ENCODE assay signal across 22 cellular contexts in genomic region chr5:149940941-149941644, GRCh38. TPM values are rescaled to one million over a fixed set of nuclear protein-coding genes. Genes with fewer than 3 reads are reported as not detected.
DNase-seq lines count a peak whose midpoint lies in the region; ATAC-seq, FAIRE-seq and TF ChIP-seq lines count a peak whose summit lies in the region.
"Had no signal": no experiment of that assay in that cellular context is flagged by ENCODE, and none has a peak within 500 bp of the region (broad histone marks: within the 10 kb centered on the region; RNA-seq: fewer than 3 reads in every experiment).

No MANE protein-coding gene starts in this region.

- H3K9me2 ChIP-seq in PC-9 (ENCODE audit: insufficient read depth) = no peaks in the 10 kb centered on the region

- no peak overlapping the region for H2BK15ac ChIP-seq in IMR-90 (ENCODE audit: low read depth, low read length)

- H3K4me1 ChIP-seq in IMR-90 (ENCODE audit: control insufficient read depth, insufficient read depth, low read length) (peaks cover 10% of the 10 kb centered on the region), PC-9 (replicated peaks; ENCODE audit: insufficient read depth) (peaks cover 53% of the 10 kb centered on the region), esophagus (ENCODE audit: control insufficient read depth in 2 of 2, insufficient read depth in 2 of 2, low read length in 1 of 2) (peaks cover 0 to 22% of the 10 kb centered on the region in 2 donors), psoas muscle (peaks cover 5% of the 10 kb centered on the region)
- no peaks in the 10 kb centered on the region for H3K4me1 ChIP-seq in CD8-positive, alpha-beta T cell (ENCODE audit: insufficient read depth, low read length)

- H2BK120ac ChIP-seq in IMR-90 (ENCODE audit: low read depth, low read length) = no peak overlapping the region

- H3K27ac ChIP-seq in IMR-90 (ENCODE audit: insufficient read depth, low read length) (no peak overlapping the region), PC-9 (peak overlapping the region; percentile 99), esophagus (ENCODE audit: low read depth in 2 of 2, low read length in 1 of 2) (peak overlapping the region; percentile 15), psoas muscle (no peak overlapping the region)
- no peak overlapping the region for H3K27ac ChIP-seq in CD8-positive, alpha-beta T cell (ENCODE audit: low read depth, low read length)
- H3K27ac ChIP-seq: pancreas had no signal

- TF ChIP-seq CTCF in IMR-90 (conservative IDR thresholded peaks at IDR 0.05; ENCODE audit: low read depth, low read length) = no peak
- no peak for TF ChIP-seq CTCF in PC-9 (conservative IDR thresholded peaks at IDR 0.05)
- no peak for TF ChIP-seq CTCF in D721Med (IDR thresholded peaks at IDR 0.05; ENCODE audit: insufficient read depth, missing control alignments)
- no peak for TF ChIP-seq CTCF in CD8-positive, alpha-beta T cell (IDR thresholded peaks at IDR 0.05)
- no peak for TF ChIP-seq CTCF in psoas muscle (IDR thresholded peaks at IDR 0.05)

- no peak overlapping the region for H2AK9ac ChIP-seq in IMR-90 (replicated peaks; ENCODE audit: low read depth, low read length, poor library complexity)

- no peaks in the 10 kb centered on the region for H4K20me1 ChIP-seq in IMR-90 (ENCODE audit: insufficient read depth, low read length)
- no peaks in the 10 kb centered on the region for H4K20me1 ChIP-seq in PC-9 (ENCODE audit: insufficient read depth)

- H3K79me1 ChIP-seq in IMR-90 (ENCODE audit: low read depth in 1 of 2, low read length in 2 of 2) = no peaks in the 10 kb centered on the region

- no peak overlapping the region for H4K8ac ChIP-seq in IMR-90 (ENCODE audit: low read depth in 2 of 2, low read length in 2 of 2)

- no peak overlapping the region for H3K4me3 Mint-ChIP-seq in CD8-positive, alpha-beta T cell
- H3K4me3 Mint-ChIP-seq: HFFc6 had no signal

- H3K4me3 ChIP-seq in IMR-90 (ENCODE audit: insufficient read depth, low read depth, low read length) (no peak overlapping the region), PC-9 (no peak overlapping the region), esophagus (ENCODE audit: low read depth in 1 of 2, low read length in 2 of 2) (no peak overlapping the region), psoas muscle (no peak overlapping the region)
- no peak overlapping the region for H3K4me3 ChIP-seq in CD8-positive, alpha-beta T cell (ENCODE audit: low read depth, low read length)
- H3K4me3 ChIP-seq: pancreas had no signal

- H3K4me2 ChIP-seq in IMR-90 (ENCODE audit: low read depth, low read length) (no peak overlapping the region), PC-9 (peak overlapping the region; percentile 81; the same call in 1 of the 2 replicates)

- no peak for FAIRE-seq in D721Med (lab: Jason Lieb, UNC)
- FAIRE-seq: GM12892, pancreas, small intestine had no signal

- POLR2A ChIA-PET in IMR-90 (lab: Charles Lee; ENCODE audit: unreplicated experiment) = no interaction called here
- POLR2A ChIA-PET in PC-9 (lab: Charles Lee; ENCODE audit: unreplicated experiment) = interaction anchor here (0.5 kb wide), 1 partner anchor 21 kb away, joined by 3 read pairs; no protein-coding TSS in a partner anchor
- POLR2A ChIA-PET in CD8-positive, alpha-beta T cell (lab: Charles Lee) = no interaction called here

- H3K56ac ChIP-seq in IMR-90 (ENCODE audit: extremely low read depth, insufficient read depth, low read length) = no peak overlapping the region

- H3K27me3 ChIP-seq in IMR-90 (ENCODE audit: control insufficient read depth, insufficient read depth, low read length) (peaks cover 3% of the 10 kb centered on the region), PC-9 (ENCODE audit: insufficient read depth, low read depth) (no peaks in the 10 kb centered on the region), esophagus (ENCODE audit: control insufficient read depth in 1 of 2, insufficient read depth in 2 of 2, low read length in 2 of 2) (no peaks in the 10 kb centered on the region), psoas muscle (ENCODE audit: insufficient read depth in 3 of 3, low read length in 2 of 3) (no peaks in the 10 kb centered on the region)
- H3K27me3 ChIP-seq in CD8-positive, alpha-beta T cell (ENCODE audit: insufficient read depth, low read length) = no peaks in the 10 kb centered on the region
- H3K27me3 ChIP-seq: pancreas had no signal

- H3K9me3 Mint-ChIP-seq in CD8-positive, alpha-beta T cell = no peaks in the 10 kb centered on the region
- H3K9me3 Mint-ChIP-seq: HFFc6 had no signal

- H3K9me3 ChIP-seq in IMR-90 (ENCODE audit: control insufficient read depth, insufficient read depth, low read length) = no peaks in the 10 kb centered on the region
- H3K9me3 ChIP-seq in PC-9 (ENCODE audit: insufficient read depth, low read depth) = no peaks in the 10 kb centered on the region
- H3K9me3 ChIP-seq in esophagus (ENCODE audit: control insufficient read depth in 2 of 2, insufficient read depth in 1 of 2, low read depth in 1 of 2, low read length in 1 of 2) = no peaks in the 10 kb centered on the region
- H3K9me3 ChIP-seq in CD8-positive, alpha-beta T cell (ENCODE audit: low read length) = no peaks in the 10 kb centered on the region
- H3K9me3 ChIP-seq in psoas muscle = no peaks in the 10 kb centered on the region
- H3K9me3 ChIP-seq: pancreas had no signal

- H3F3A ChIP-seq in PC-9 (ENCODE audit: insufficient read depth, low read depth) = peaks cover 44% of the 10 kb centered on the region

- no peak overlapping the region for H4K91ac ChIP-seq in IMR-90 (ENCODE audit: insufficient read depth, low read depth, low read length)

- H2AFZ ChIP-seq in IMR-90 (replicated peaks; ENCODE audit: low read length, poor library complexity) (no peak overlapping the region), PC-9 (no peak overlapping the region)

- H2BK5ac ChIP-seq in IMR-90 (ENCODE audit: low read depth, low read length, poor library complexity, severe bottlenecking) = no peak overlapping the region

- H3K27ac Mint-ChIP-seq in CD8-positive, alpha-beta T cell = no peak overlapping the region

- ATAC-seq in IMR-90 (ENCODE audit: low read depth) (no peak), sciatic nerve (peak; percentile 86), psoas muscle (no peak)
- no peak for ATAC-seq in CD8-positive, alpha-beta T cell
- ATAC-seq: pancreas had no signal

- in situ Hi-C loops in IMR-90 (cut with MboI; ENCODE audit: low sequenced_read_pairs) = no loop called here

- H3K14ac ChIP-seq in IMR-90 (replicated peaks; ENCODE audit: low read depth, low read length) = no peak overlapping the region

- no peaks in the 10 kb centered on the region for H3K36me3 ChIP-seq in IMR-90 (ENCODE audit: control insufficient read depth, insufficient read depth, low read length)
- no peaks in the 10 kb centered on the region for H3K36me3 ChIP-seq in PC-9 (ENCODE audit: low read depth)
- H3K36me3 ChIP-seq in esophagus (ENCODE audit: control insufficient read depth in 2 of 2, insufficient read depth in 2 of 2, low read length in 1 of 2) = no peaks in the 10 kb centered on the region
- no peaks in the 10 kb centered on the region for H3K36me3 ChIP-seq in CD8-positive, alpha-beta T cell (ENCODE audit: insufficient read depth, low read length)
- no peaks in the 10 kb centered on the region for H3K36me3 ChIP-seq in psoas muscle (ENCODE audit: insufficient read depth in 1 of 2, low read depth in 1 of 2)
- H3K36me3 ChIP-seq: pancreas had no signal

- CTCF ChIA-PET in IMR-90 (lab: Yijun Ruan, JAX) (no interaction called here), PC-9 (lab: Charles Lee) (interaction anchor here (0.7 kb wide), 1 partner anchor 102 kb away, joined by 3 read pairs; no protein-coding TSS in a partner anchor)
- CTCF ChIA-PET in CD8-positive, alpha-beta T cell (lab: Charles Lee) = no interaction called here

- no peak overlapping the region for H3K9ac ChIP-seq in IMR-90 (ENCODE audit: low read depth, low read length)

- no peak for TF ChIP-seq POLR2A in IMR-90 (IDR thresholded peaks at IDR 0.05; ENCODE audit: low read depth, low read length)

- H3K9me1 ChIP-seq in IMR-90 (ENCODE audit: insufficient read depth, low read length) = peaks cover 20% of the 10 kb centered on the region

- no peak overlapping the region for H4K5ac ChIP-seq in IMR-90 (ENCODE audit: low read depth, low read length)

- no peak for DNase-seq in IMR-90
- no peak for DNase-seq in PC-9
- DNase-seq in sciatic nerve (ENCODE audit: low spot score) = no peak
- no peak for DNase-seq in D721Med (ENCODE audit: insufficient read length, low spot score)
- no peak for DNase-seq in CD8-positive, alpha-beta T cell
- no peak for DNase-seq in psoas muscle
- DNase-seq: activated CD4-positive, CD25-positive, alpha-beta regulatory T cell; central memory CD4-positive, alpha-beta T cell; effector CD8-positive, alpha-beta T cell; glutamatergic neuron; HFFc6; NCI-H1694; NCI-H226; pancreas; SIG-M5; small intestine; stimulated activated CD4-positive, alpha-beta T cell treated with anti-CD3 and anti-CD28 coated beads, Interleukin-4, amount 100 ng/mL, for 24 hours had no signal

- H3K27me3 Mint-ChIP-seq in CD8-positive, alpha-beta T cell (ENCODE audit: low read depth) = no peaks in the 10 kb centered on the region

- no peak overlapping the region for H3K23ac ChIP-seq in IMR-90 (ENCODE audit: low read depth, low read length)

- intact Hi-C loops in IMR-90 (cut with micrococcal nuclease) = no loop called here
- intact Hi-C loops in PC-9 (cut with micrococcal nuclease; ENCODE audit: unreplicated experiment) = no loop called here
- intact Hi-C loops in sciatic nerve (cut with DNase I) = no loop called here
- intact Hi-C loops in CD8-positive, alpha-beta T cell (cut with DNase I, micrococcal nuclease) = no loop called here
- intact Hi-C loops in psoas muscle (cut with DNase I) = no loop called here

- no peak overlapping the region for H3K18ac ChIP-seq in IMR-90 (ENCODE audit: low read depth, low read length)

- no peaks in the 10 kb centered on the region for H3K79me2 ChIP-seq in PC-9 (ENCODE audit: low read depth)

- H3K4me1 Mint-ChIP-seq in CD8-positive, alpha-beta T cell (ENCODE audit: low read depth) = no peaks in the 10 kb centered on the region

- H2AK5ac ChIP-seq in IMR-90 (ENCODE audit: low read depth, low read length) = no peak overlapping the region

- dilution Hi-C loops in IMR-90 (cut with HindIII; ENCODE audit: low sequenced_read_pairs, unreplicated experiment) = no loop called here

- no peak overlapping the region for H3K4ac ChIP-seq in IMR-90 (ENCODE audit: low read depth, low read length)

- WGBS in IMR-90 (ENCODE audit: extremely low coverage in 2 of 2, insufficient read length in 1 of 2), 2 experiments = 95% methylated on average over 3 of the region's 5 CpGs; no CpG with 5 or more reads in 1 of the 2 experiments
- WGBS in esophagus, 2 donors = 85 to 86% methylated on average over 5 of the region's 5 CpGs
- WGBS in psoas muscle, 3 donors = 83 to 93% (median 92%) methylated on average over 5 of the region's 5 CpGs

- TF ChIP-seq RAD21 in IMR-90 (IDR thresholded peaks at IDR 0.05; ENCODE audit: low read length) = no peak

- H2BK20ac ChIP-seq in IMR-90 (ENCODE audit: low read depth, low read length) = no peak overlapping the region

- no peaks in the 10 kb centered on the region for H3K36me3 Mint-ChIP-seq in CD8-positive, alpha-beta T cell

- no TSS peak for BruUV-seq in IMR-90 (replicated peaks; lab: Mats Ljungman, UMichigan)
- no TSS peak for BruUV-seq in PC-9 (replicated peaks; lab: Mats Ljungman, UMichigan)

RNA-seq across cellular contexts. Expression of gene PDE6A, which starts 3.5 kb away (rescaled TPM):
- not detected in 2 replicates for total RNA-seq in IMR-90 (2012; rRNA removed)
- not detected in 2 replicates for polyA plus RNA-seq in IMR-90 (2012; rRNA removed)
- not detected in 2 replicates for polyA plus RNA-seq in IMR-90 (2012; cell fraction: cytosol; rRNA removed)
- polyA plus RNA-seq in IMR-90 (2012; cell fraction: nucleus; rRNA removed; ENCODE audit: low replicate concordance) = not detected in 2 replicates
- 0.35 and 0.50 TPM in 2 replicates for total RNA-seq in PC-9 (2021)
- 1 to 10 TPM; 1.0 to 1.5 TPM for polyA plus RNA-seq in esophagus
- not detected for total RNA-seq in sciatic nerve
- total RNA-seq in CD8-positive, alpha-beta T cell = not detected
- total RNA-seq in psoas muscle = under 1 TPM; 0.04 to 0.26 (median 0.08) TPM
- polyA plus RNA-seq in psoas muscle = under 1 TPM; 0.09 to 0.15 (median 0.10) TPM
- total RNA-seq: HFFc6; HT-29; pancreas; T-helper 2 cell treated with Interferon-gamma antibody and Interleukin-4, amounts not matched to agents 100 ng/mL and 5 ng/mL, for 36 hours had no signal
- polyA plus RNA-seq: BJ, pancreas had no signal

RNA-seq across cellular contexts. Expression of gene SLC26A2, which starts 19.5 kb away (rescaled TPM):
- total RNA-seq in IMR-90 (2012; rRNA removed) = 9.9 and 12.8 TPM in 2 replicates
- polyA plus RNA-seq in IMR-90 (2012; rRNA removed) = 1.5 and 2.2 TPM in 2 replicates
- polyA plus RNA-seq in IMR-90 (2012; cell fraction: cytosol; rRNA removed) = 0.38 and 0.51 TPM in 2 replicates
- 0.26 and 1.9 TPM in 2 replicates for polyA plus RNA-seq in IMR-90 (2012; cell fraction: nucleus; rRNA removed; ENCODE audit: low replicate concordance)
- 10.2 and 13.5 TPM in 2 replicates for total RNA-seq in PC-9 (2021)
- polyA plus RNA-seq in esophagus = 1 to 10 TPM; 7.3 to 8.2 TPM
- 15.8 TPM for total RNA-seq in sciatic nerve
- total RNA-seq in CD8-positive, alpha-beta T cell = 1 to 10 TPM; 2.0 to 2.2 TPM
- total RNA-seq in psoas muscle = 10 to 100 TPM in 1 of 4 donors, 1 to 10 TPM in 3; 4.1 to 20.1 (median 6.4) TPM
- polyA plus RNA-seq in psoas muscle = 10 to 100 TPM in 1 of 3 donors, 1 to 10 TPM in 2; 4.0 to 14.3 (median 8.0) TPM

RNA-seq across cellular contexts. Expression of gene TIGD6, which starts 59.4 kb away (rescaled TPM):
- total RNA-seq in IMR-90 (2012; rRNA removed) = 6.1 and 6.6 TPM in 2 replicates
- 4.4 and 5.8 TPM in 2 replicates for polyA plus RNA-seq in IMR-90 (2012; rRNA removed)
- 3.8 and 4.4 TPM in 2 replicates for polyA plus RNA-seq in IMR-90 (2012; cell fraction: cytosol; rRNA removed)
- polyA plus RNA-seq in IMR-90 (2012; cell fraction: nucleus; rRNA removed; ENCODE audit: low replicate concordance) = 1.9 and 4.0 TPM in 2 replicates
- 3.0 and 3.9 TPM in 2 replicates for total RNA-seq in PC-9 (2021)
- 1 to 10 TPM; 2.1 to 2.5 TPM for polyA plus RNA-seq in esophagus
- 8.2 TPM for total RNA-seq in sciatic nerve
- total RNA-seq in CD8-positive, alpha-beta T cell = 1 to 10 TPM in 1 of 2 experiments, under 1 TPM in 1; 0.97 to 1.5 TPM
- 1 to 10 TPM; 1.9 to 4.2 (median 2.9) TPM for total RNA-seq in psoas muscle
- 1 to 10 TPM; 1.4 to 7.8 (median 2.4) TPM for polyA plus RNA-seq in psoas muscle

RNA-seq across cellular contexts. Expression of gene HMGXB3, which starts 59.4 kb away (rescaled TPM):
- total RNA-seq in IMR-90 (2012; rRNA removed) (27.6 and 29.2 TPM in 2 replicates), PC-9 (2021) (38.0 and 43.1 TPM in 2 replicates), sciatic nerve (34.6 TPM), psoas muscle (10 to 100 TPM; 12.6 to 23.2 (median 17.9) TPM)
- polyA plus RNA-seq in IMR-90 (2012; rRNA removed) (27.6 and 30.6 TPM in 2 replicates), esophagus (10 to 100 TPM in 1 of 2 donors, 1 to 10 TPM in 1; 9.7 to 13.0 TPM), psoas muscle (10 to 100 TPM in 2 of 3 donors, 1 to 10 TPM in 1; 8.6 to 22.6 (median 15.4) TPM)
- 15.9 and 22.3 TPM in 2 replicates for polyA plus RNA-seq in IMR-90 (2012; cell fraction: cytosol; rRNA removed)
- polyA plus RNA-seq in IMR-90 (2012; cell fraction: nucleus; rRNA removed; ENCODE audit: low replicate concordance) = 89.7 and 113 TPM in 2 replicates
- 10 to 100 TPM; 27.4 to 29.7 TPM for total RNA-seq in CD8-positive, alpha-beta T cell

Comparison
In these comparisons a context has a peak if more than half of its experiments do, and no peak if none do; other contexts are left out.
1. H3K27ac ChIP-seq: peak in PC-9 (single experiment) and esophagus (2 of 2); none in IMR-90 (single experiment), CD8-positive, alpha-beta T cell (single experiment) and psoas muscle (single experiment).